13 cellular contexts compared by ENCODE assay signal in the genomic region with DNA sequence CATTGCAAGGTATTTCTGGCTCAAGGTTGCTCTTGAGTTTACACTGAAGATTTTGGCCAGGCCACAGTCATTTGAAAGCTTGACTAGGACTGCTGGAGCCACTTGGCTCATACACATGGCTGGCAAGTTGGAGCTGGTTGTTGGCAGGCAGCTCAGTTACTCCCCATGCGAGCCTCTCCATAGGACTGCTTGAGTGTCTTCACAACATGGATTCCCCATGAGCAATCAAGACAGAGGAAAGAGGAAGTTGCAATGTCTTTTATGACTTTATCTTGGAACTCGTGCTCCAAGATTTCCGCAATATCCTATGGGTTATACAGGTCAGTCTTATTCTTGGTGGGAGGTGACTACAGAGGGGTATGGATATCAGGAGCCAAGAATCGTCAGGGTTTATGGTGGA. TPM values are rescaled to one million over a fixed set of nuclear protein-coding genes. Genes with fewer than 3 reads are reported as not detected.
DNase-seq lines count a peak whose midpoint lies in the region; ATAC-seq and TF ChIP-seq lines count a peak whose summit lies in the region.
"Had no signal": no experiment of that assay in that cellular context is flagged by ENCODE, and none has a peak within 500 bp of the region (broad histone marks: within the 10 kb centered on the region; RNA-seq: fewer than 3 reads in every experiment).

No MANE protein-coding gene starts in this region.

- POLR2A ChIA-PET in T-cell (lab: Charles Lee): no interaction called here

- TF ChIP-seq CTCF in thyroid gland (IDR thresholded peaks at IDR 0.05): no peak

- peaks cover 16 to 18% of the 10 kb centered on the region in 2 donors for H3K4me1 ChIP-seq in thyroid gland

- peak overlapping the region; percentile 31 to 35 for H3K4me3 Mint-ChIP-seq in activated T-cell treated with anti-CD3 and anti-CD28 coated beads, Interleukin-2, amount 50 U/mL, for 72 hours
- peak overlapping the region; percentile 76 to 86 (median 85) for H3K4me3 Mint-ChIP-seq in T-cell
- H3K4me3 Mint-ChIP-seq in immature natural killer cell: peak overlapping the region in 4 of 5 donors; percentile 82 to 95 (median 85)

- intact Hi-C loops in thyroid gland (cut with DNase I): no loop called here

- no peak overlapping the region for H3K27ac Mint-ChIP-seq in activated T-cell treated with anti-CD3 and anti-CD28 coated beads, Interleukin-2, amount 50 U/mL, for 72 hours
- no peak overlapping the region for H3K27ac Mint-ChIP-seq in T-cell
- H3K27ac Mint-ChIP-seq in immature natural killer cell: peak overlapping the region in 5 of 6 donors; percentile 51 to 91 (median 89)

- H3K27ac ChIP-seq in thyroid gland: no peak overlapping the region
- H3K27ac ChIP-seq: tibial nerve had no signal

- CTCF ChIA-PET in T-cell (lab: Charles Lee): interaction anchor here in 1 of 2 donors (0.7 kb wide), 1 partner anchor 1674 kb away, joined by 6 read pairs; a partner anchor contains a TSS

- H3K27me3 ChIP-seq in thyroid gland: no peaks in the 10 kb centered on the region
- H3K27me3 ChIP-seq: BLaER1, tibial nerve had no signal

- no peaks in the 10 kb centered on the region for H3K36me3 ChIP-seq in thyroid gland

- no peaks in the 10 kb centered on the region for H3K27me3 Mint-ChIP-seq in activated T-cell treated with anti-CD3 and anti-CD28 coated beads, Interleukin-2, amount 50 U/mL, for 72 hours (ENCODE audit: low read depth)
- H3K27me3 Mint-ChIP-seq in T-cell: peaks cover 6 to 7% of the 10 kb centered on the region in 2 donors
- peaks cover 2 to 11% (median 8%) of the 10 kb centered on the region in 3 donors for H3K27me3 Mint-ChIP-seq in immature natural killer cell (ENCODE audit: low read depth in 3 of 3)

- peaks cover 22% of the 10 kb centered on the region for H3K4me1 Mint-ChIP-seq in activated T-cell treated with anti-CD3 and anti-CD28 coated beads, Interleukin-2, amount 50 U/mL, for 72 hours (ENCODE audit: low read depth)
- peaks cover 19 to 33% (median 29%) of the 10 kb centered on the region in 3 donors for H3K4me1 Mint-ChIP-seq in T-cell
- H3K4me1 Mint-ChIP-seq in immature natural killer cell: peaks cover 22 to 38% of the 10 kb centered on the region in 2 donors

- no peak for TF ChIP-seq POLR2A in thyroid gland (IDR thresholded peaks at IDR 0.05)

- no peak for DNase-seq in activated T-cell treated with anti-CD3 and anti-CD28 coated beads, Interleukin-2, amount 50 U/mL, for 72 hours
- DNase-seq in activated T-cell treated with anti-CD3 and anti-CD28 coated beads for 4 hours: no peak
- DNase-seq in T-cell: no peak
- no peak for DNase-seq in immature natural killer cell
- DNase-seq in thyroid gland: peak; percentile 70 to 78
- DNase-seq in stimulated activated CD4-positive, alpha-beta T cell treated with anti-CD3 and anti-CD28 coated beads, Interleukin-4, amount 100 ng/mL, for 1 hour: no peak
- no peak for DNase-seq in NCI-H526 treated with DMSO at 0.1 percent for 48 hours (lab: John Stamatoyannopoulos, UW)
- DNase-seq: NCI-H1694 treated with DMSO at 0.1 percent for 48 hours had no signal

- H3K9me3 Mint-ChIP-seq in activated T-cell treated with anti-CD3 and anti-CD28 coated beads, Interleukin-2, amount 50 U/mL, for 72 hours: no peaks in the 10 kb centered on the region
- H3K9me3 Mint-ChIP-seq in T-cell (no peaks in the 10 kb centered on the region), immature natural killer cell (no peaks in the 10 kb centered on the region)

- H3K36me3 Mint-ChIP-seq in activated T-cell treated with anti-CD3 and anti-CD28 coated beads, Interleukin-2, amount 50 U/mL, for 72 hours (ENCODE audit: insufficient read depth in 2 of 2): peaks cover 4 to 9% of the 10 kb centered on the region in 2 donors
- peaks cover 12% of the 10 kb centered on the region for H3K36me3 Mint-ChIP-seq in T-cell
- H3K36me3 Mint-ChIP-seq in immature natural killer cell: peaks cover 4 to 10% (median 5%) of the 10 kb centered on the region in 3 donors

- 63 to 79% methylated on average over 4 of the region's 4 CpGs for WGBS in thyroid gland, 2 donors

- no peaks in the 10 kb centered on the region for H3K9me3 ChIP-seq in thyroid gland
- H3K9me3 ChIP-seq: tibial nerve had no signal

- ATAC-seq in activated T-cell treated with anti-CD3 and anti-CD28 coated beads, Interleukin-2, amount 50 U/mL, for 72 hours (replicated peaks in 1 of 2): no peak
- ATAC-seq in T-cell (replicated peaks in 1 of 4) (no peak), HG02852 (IDR thresholded peaks at IDR 0.05; ENCODE audit: unreplicated experiment) (no peak)

- H3K4me3 ChIP-seq in thyroid gland (replicated peaks in 1 of 3): no peak overlapping the region

RNA-seq across cellular contexts. Expression of a gene that starts 1.4 kb away (rescaled TPM):
- total RNA-seq in activated T-cell treated with anti-CD3 and anti-CD28 coated beads, Interleukin-2, amount 50 U/mL, for 72 hours: 10 to 100 TPM; 15.6 to 19.6 TPM
- 10 to 100 TPM in 3 of 5 donors, 1 to 10 TPM in 2; 5.8 to 12.6 (median 11.7) TPM for total RNA-seq in T-cell
- 10 to 100 TPM in 2 of 3 donors, 1 to 10 TPM in 1; 9.6 to 26.0 (median 23.0) TPM for polyA plus RNA-seq in immature natural killer cell
- total RNA-seq in thyroid gland: 10 to 100 TPM; 16.2 to 53.3 (median 37.5) TPM

RNA-seq across cellular contexts. Expression of a gene that starts 26.5 kb away (rescaled TPM):
- total RNA-seq in activated T-cell treated with anti-CD3 and anti-CD28 coated beads, Interleukin-2, amount 50 U/mL, for 72 hours: not detected
- total RNA-seq in T-cell (not detected), thyroid gland (not detected)
- not detected for polyA plus RNA-seq in immature natural killer cell
- total RNA-seq: pulmonary artery endothelial cell, RPMI7951, tibial nerve had no signal

RNA-seq across cellular contexts. Expression of a gene that starts 57.8 kb away (rescaled TPM):
- total RNA-seq in activated T-cell treated with anti-CD3 and anti-CD28 coated beads, Interleukin-2, amount 50 U/mL, for 72 hours: 1 to 10 TPM; 5.1 to 6.2 TPM
- total RNA-seq in T-cell: 1 to 10 TPM; 1.4 to 4.5 (median 2.0) TPM
- 1 to 10 TPM in 1 of 3 donors, under 1 TPM in 1, not detected in 1; 0.82 to 4.1 TPM for polyA plus RNA-seq in immature natural killer cell
- 10 to 100 TPM; 17.1 to 23.7 (median 17.8) TPM for total RNA-seq in thyroid gland

Comparison
In these comparisons a context has a peak if more than half of its experiments do, and no peak if none do; other contexts are left out.
1. DNase-seq: peak in thyroid gland (2 of 2); none in activated T-cell treated with anti-CD3 and anti-CD28 coated beads, Interleukin-2, amount 50 U/mL, for 72 hours (0 of 2), activated T-cell treated with anti-CD3 and anti-CD28 coated beads for 4 hours (single experiment), T-cell (0 of 34), immature natural killer cell (0 of 3), stimulated activated CD4-positive, alpha-beta T cell treated with anti-CD3 and anti-CD28 coated beads, Interleukin-4, amount 100 ng/mL, for 1 hour (single experiment) and NCI-H526 treated with DMSO at 0.1 percent for 48 hours (single experiment).
2. H3K27ac Mint-ChIP-seq: peak in immature natural killer cell (5 of 6); none in activated T-cell treated with anti-CD3 and anti-CD28 coated beads, Interleukin-2, amount 50 U/mL, for 72 hours (single experiment) and T-cell (0 of 2).
3. H3K4me3 Mint-ChIP-seq: peak in every context shown above with its lines; median percentile 85 in T-cell; 85 in immature natural killer cell; 33 in activated T-cell treated with anti-CD3 and anti-CD28 coated beads, Interleukin-2, amount 50 U/mL, for 72 hours.